ENCODE assay signal across 8 cellular contexts in genomic region chr9:99222416-99223280, GRCh38. TPM values are rescaled to one million over a fixed set of nuclear protein-coding genes. Genes with fewer than 3 reads are reported as not detected.
DNase-seq lines count a peak whose midpoint lies in the region; ATAC-seq, FAIRE-seq and TF ChIP-seq lines count a peak whose summit lies in the region.

No MANE protein-coding gene starts in this region.

- H3K4me3 ChIP-seq in GM06990 (replicated peaks; ENCODE audit: low read depth, low read length) (peak overlapping the region; percentile 98), OCI-LY3 (ENCODE audit: low read length) (peak overlapping the region; percentile 92), epithelial cell of esophagus (ENCODE audit: low read length) (peak overlapping the region; percentile 99), neural cell (ENCODE audit: low read length) (peak overlapping the region; percentile 85)

- no peak for TF ChIP-seq EP300 in neural cell (conservative IDR thresholded peaks at IDR 0.05; ENCODE audit: poor library complexity, severe bottlenecking)

- H3K9ac ChIP-seq in OCI-LY3 (ENCODE audit: low read length), result peak overlapping the region; percentile 92
- peak overlapping the region; percentile 82 for H3K9ac ChIP-seq in neural cell (ENCODE audit: low read length)

- H3F3A ChIP-seq in neural cell (ENCODE audit: insufficient read depth, low read length, poor library complexity, severe bottlenecking), result no peaks in the 10 kb centered on the region

- H3K9me2 ChIP-seq in neural cell (ENCODE audit: insufficient read depth, low read length), result no peaks in the 10 kb centered on the region

- H3K4me2 ChIP-seq in OCI-LY3 (ENCODE audit: low read length) (peak overlapping the region; percentile 99), neural cell (ENCODE audit: low read length) (peak overlapping the region; percentile 62)

- H3K36me3 ChIP-seq in GM06990 (ENCODE audit: control insufficient read depth, insufficient read depth, low read length) (peaks cover 13% of the 10 kb centered on the region), OCI-LY3 (replicated peaks; ENCODE audit: low read depth, low read length) (peaks cover 67% of the 10 kb centered on the region), neural cell (ENCODE audit: insufficient read depth, low read length) (peaks cover 8% of the 10 kb centered on the region)

- peak; percentile 39 for TF ChIP-seq RAD21 in neural cell (conservative IDR thresholded peaks at IDR 0.05)

- H2AFZ ChIP-seq in OCI-LY3 (ENCODE audit: low read depth, low read length) (no peak overlapping the region), neural cell (ENCODE audit: low read depth, low read length) (peak overlapping the region; percentile 78)

- H3K4me1 ChIP-seq in OCI-LY3 (ENCODE audit: low read length), result peaks cover 44% of the 10 kb centered on the region

- peaks cover 100% of the 10 kb centered on the region for H3K79me2 ChIP-seq in OCI-LY3 (ENCODE audit: low read length)
- peaks cover 48% of the 10 kb centered on the region for H3K79me2 ChIP-seq in neural cell (replicated peaks; ENCODE audit: insufficient read depth, low read length)

- H3K9me3 ChIP-seq in OCI-LY3 (ENCODE audit: insufficient read depth, low read length) (no peaks in the 10 kb centered on the region), neural cell (ENCODE audit: low read length) (no peaks in the 10 kb centered on the region)

- peak overlapping the region; percentile 89 for H3K27ac ChIP-seq in OCI-LY3 (ENCODE audit: low read length)
- peak overlapping the region; percentile 90 for H3K27ac ChIP-seq in neural cell (ENCODE audit: low read length)

- H4K20me1 ChIP-seq in OCI-LY3 (ENCODE audit: insufficient read depth, low read length) (peaks cover 55% of the 10 kb centered on the region), neural cell (ENCODE audit: insufficient read depth) (no peaks in the 10 kb centered on the region)

- no peak for FAIRE-seq in RCC 7860 (lab: Jason Lieb, UNC)

- TF ChIP-seq CTCF in GM06990 (IDR thresholded peaks at IDR 0.05; ENCODE audit: insufficient read depth, low read length, poor library complexity, severe bottlenecking) (peak; percentile 14), OCI-LY3 (IDR thresholded peaks at IDR 0.05; ENCODE audit: low read depth, low read length) (0 out of 2 replicates have a peak, but pooled peaks have one; percentile 3), epithelial cell of esophagus (IDR thresholded peaks at IDR 0.05; ENCODE audit: insufficient read depth, low read depth, low read length, missing control alignments) (no peak), neural cell (IDR thresholded peaks at IDR 0.05; ENCODE audit: poor library complexity, severe bottlenecking) (no peak)

- H3K27me3 ChIP-seq in GM06990 (replicated peaks; ENCODE audit: control insufficient read depth, insufficient read depth, low read length) (no peaks in the 10 kb centered on the region), OCI-LY3 (ENCODE audit: low read depth, low read length) (no peaks in the 10 kb centered on the region), neural cell (ENCODE audit: insufficient read depth, low read depth, low read length) (no peaks in the 10 kb centered on the region)

- DNase-seq in GM06990 (ENCODE audit: extremely low read depth, insufficient read length), result no peak
- peak; percentile 13 for DNase-seq in epithelial cell of esophagus (ENCODE audit: low read depth)
- no peak for DNase-seq in RCC 7860 (ENCODE audit: low spot score)
- DNase-seq in UCSD-AML1 (lab: John Stamatoyannopoulos, UW; ENCODE audit: unreplicated experiment), result no peak

- ATAC-seq in GM21825 (IDR thresholded peaks at IDR 0.05; ENCODE audit: unreplicated experiment), result peak; percentile 13
- no peak for ATAC-seq in activated CD4-positive, CD25-positive, alpha-beta regulatory T cell treated with anti-CD3 and anti-CD28 coated beads, Interleukin-2, amount 50 U/mL, for 24 hours

TF ChIP-seq in neural cell, 6 proteins besides CTCF, POLR2A, EP300 and RAD21:
- TF ChIP-seq MXI1 (conservative IDR thresholded peaks at IDR 0.05; ENCODE audit: poor library complexity, severe bottlenecking), result peak; percentile 24
- no peak for TF ChIP-seq TAF1 (IDR thresholded peaks at IDR 0.05; ENCODE audit: low read depth)
- TF ChIP-seq SMC3 (conservative IDR thresholded peaks at IDR 0.05; ENCODE audit: poor library complexity), result peak; percentile 24
- TF ChIP-seq EZH2 (IDR thresholded peaks at IDR 0.05; ENCODE audit: borderline replicate concordance, insufficient read depth, low read length, poor library complexity, severe bottlenecking), result no peak

RNA-seq across cellular contexts. Expression of gene SEC61B, which starts 0.6 kb away (rescaled TPM):
- polyA plus RNA-seq in neural cell, result 165 and 203 TPM in 2 replicates
- polyA minus RNA-seq in neural cell, result 41.1 and 49.0 TPM in 2 replicates

RNA-seq across cellular contexts. Expression of gene ALG2, which starts 0.9 kb away (rescaled TPM):
- 15.8 and 17.3 TPM in 2 replicates for polyA plus RNA-seq in neural cell
- 30.9 and 32.1 TPM in 2 replicates for polyA minus RNA-seq in neural cell

Comparison
In these comparisons a context has a peak if more than half of its experiments do, and no peak if none do; other contexts are left out.
1. CTCF ChIP-seq: peak in GM06990 (single experiment) and OCI-LY3 (single experiment); none in epithelial cell of esophagus (single experiment) and neural cell (single experiment).
2. Peak in every context shown above with its lines, with median percentiles within 50 percentile points of each other: H3K4me3 ChIP-seq.